Comparison of ENCODE assay signal across 19 cellular contexts in genomic region chr18:54453996-54454395, GRCh38.
"Had no signal": no experiment of that assay in that cellular context is flagged by ENCODE, and none has a peak within 500 bp of the region (broad histone marks: within the 10 kb centered on the region; RNA-seq: fewer than 3 reads in every experiment).

No MANE protein-coding gene starts in this region.

- DNase-seq: effector memory CD4-positive, alpha-beta T cell; heart left ventricle; hippocampal formation; kidney glomerular epithelial cell; mucosa of descending colon; naive thymus-derived CD8-positive, alpha-beta T cell; posterior cingulate gyrus; sigmoid colon; stimulated activated CD4-positive, alpha-beta T cell treated with anti-CD3 and anti-CD28 coated beads, Interleukin-2, amount 100 ng/mL, for 24 hours; stimulated activated CD4-positive, alpha-beta T cell treated with anti-CD3 and anti-CD28 coated beads, Interleukin-4, amount 100 ng/mL, for 4 hours; stimulated activated naive B cell treated with anti-CD40 and anti-IgM and Interleukin-4, amounts not matched to agents 10 μg/mL and 1 μg/mL and 100 μg/mL, for 72 hours; stimulated activated naive CD8-positive, alpha-beta T cell treated with anti-CD3 and anti-CD28 coated beads, Interleukin-15, amount 100 ng/mL, for 72 hours; testis; upper lobe of right lung had no signal

- H3K4me3 ChIP-seq: heart left ventricle, mucosa of descending colon, sigmoid colon, skin epidermis, testis, tibial nerve, upper lobe of right lung, vagina had no signal

- FAIRE-seq: endometrium, islet of Langerhans had no signal
